ENCODE assay signal across 9 cellular contexts in the genomic region with DNA sequence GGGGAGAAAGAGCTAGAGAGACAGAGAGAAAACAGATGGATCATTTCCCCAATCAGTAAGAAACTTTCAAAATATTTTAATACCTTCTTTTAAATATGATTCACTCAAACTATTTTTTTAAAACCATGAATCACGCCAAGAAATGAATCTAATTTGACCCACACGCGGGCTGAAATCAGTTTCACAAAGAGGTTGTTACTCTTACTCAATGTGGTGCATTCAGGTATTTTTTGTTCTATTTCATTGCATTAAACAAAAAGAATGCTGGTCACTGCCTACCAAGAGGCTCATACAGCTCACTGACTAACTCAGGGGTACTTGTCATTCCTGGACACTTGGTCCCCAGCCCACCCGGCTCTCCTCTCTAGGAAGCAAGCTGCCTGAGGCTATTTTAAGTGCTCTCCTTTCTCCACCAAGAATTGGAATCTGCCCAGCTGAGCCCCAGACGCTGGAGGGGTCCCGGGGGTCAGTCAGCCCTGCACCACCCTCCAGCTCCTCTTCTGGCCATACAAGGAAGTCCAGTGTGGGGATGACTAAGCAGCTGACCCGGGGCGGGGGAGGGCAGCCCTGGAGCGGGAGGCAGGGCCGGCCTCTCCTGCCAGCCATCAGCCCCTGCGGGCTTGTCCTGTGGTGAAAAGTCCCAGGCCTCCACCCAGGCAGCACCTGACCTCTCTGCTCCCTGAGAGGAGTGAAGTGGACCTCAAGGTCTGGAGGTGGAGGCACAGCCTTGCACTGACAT. TPM values are rescaled to one million over a fixed set of nuclear protein-coding genes. Genes with fewer than 3 reads are reported as not detected.
A peak's percentile ranks its signal among the peaks of the same experiment; 100 is the strongest.
DNase-seq lines count a peak whose midpoint lies in the region; ATAC-seq and TF ChIP-seq lines count a peak whose summit lies in the region.
"Had no signal": no experiment of that assay in that cellular context is flagged by ENCODE, and none has a peak within 500 bp of the region (broad histone marks: within the 10 kb centered on the region; RNA-seq: fewer than 3 reads in every experiment).

No MANE protein-coding gene starts in this region.

- intact Hi-C loops in MCF 10A (cut with micrococcal nuclease), result loop anchor here (10.0 kb wide), 1 partner anchor 421 kb away; no protein-coding TSS in a partner anchor
- intact Hi-C loops in breast epithelium (cut with DNase I; ENCODE audit: low total_unique reads), result no loop called here
- intact Hi-C loops in vagina (cut with DNase I), result no loop called here

- H3K27ac Mint-ChIP-seq in MCF 10A (ENCODE audit: low read depth, unreplicated experiment), result peak overlapping the region; percentile 88
- no peak overlapping the region for H3K27ac Mint-ChIP-seq in naive thymus-derived CD8-positive, alpha-beta T cell

- peak; percentile 67 for DNase-seq in MCF 10A (ENCODE audit: unreplicated experiment)
- DNase-seq in breast epithelium (ENCODE audit: low spot score in 2 of 2), result no peak
- DNase-seq in epithelial cell of prostate (ENCODE audit: low read depth, low spot score), result no peak
- DNase-seq in lung (ENCODE audit: low spot score), result peak; percentile 72
- no peak for DNase-seq in vagina (ENCODE audit: extremely low spot score in 2 of 2)
- no peak for DNase-seq in cerebellar nuclear complex (lab: John Stamatoyannopoulos, UW)
- DNase-seq in naive thymus-derived CD8-positive, alpha-beta T cell, result no peak
- DNase-seq in central memory CD4-positive, alpha-beta T cell, result no peak

- BruUV-seq in MCF 10A (replicated peaks; lab: Mats Ljungman, UMichigan), result no TSS peak

- 28 to 50% methylated on average over 11 of the region's 11 CpGs for WGBS in lung, 2 donors

- peak overlapping the region; percentile 61 for H3K4me3 Mint-ChIP-seq in MCF 10A (ENCODE audit: unreplicated experiment)
- no peak overlapping the region for H3K4me3 Mint-ChIP-seq in naive thymus-derived CD8-positive, alpha-beta T cell

- H3K36me3 ChIP-seq in breast epithelium (no peaks in the 10 kb centered on the region), lung (ENCODE audit: control insufficient read depth in 2 of 2, insufficient read depth in 2 of 2, low read length in 2 of 2) (no peaks in the 10 kb centered on the region), vagina (no peaks in the 10 kb centered on the region)
- H3K36me3 ChIP-seq: BLaER1 treated with 17β-estradiol and CSF1 and Interleukin-3, amounts not matched to agents 10 nM and 100 nM had no signal

- peak; percentile 78 for ATAC-seq in lung (ENCODE audit: insufficient read depth, low FRiP score)
- no peak for ATAC-seq in naive thymus-derived CD8-positive, alpha-beta T cell

- H3K4me1 ChIP-seq in breast epithelium, result no peaks in the 10 kb centered on the region
- H3K4me1 ChIP-seq in lung (ENCODE audit: control insufficient read depth in 2 of 2, insufficient read depth in 2 of 2, low read length in 2 of 2), result peaks cover 0 to 10% of the 10 kb centered on the region in 2 donors
- H3K4me1 ChIP-seq in vagina, result peaks cover 19% of the 10 kb centered on the region

- H3K27ac ChIP-seq in breast epithelium (peak overlapping the region in 1 of 2 donors; percentile 52), epithelial cell of prostate (peak overlapping the region; percentile 23), lung (ENCODE audit: low read depth in 1 of 2, low read length in 1 of 2) (peak overlapping the region; percentile 59 to 63), vagina (peak overlapping the region; percentile 64)
- H3K27ac ChIP-seq: BLaER1 treated with 17β-estradiol and CSF1 and Interleukin-3, amounts not matched to agents 10 nM and 100 nM had no signal

- TF ChIP-seq CTCF in MCF 10A (IDR thresholded peaks at IDR 0.05; ENCODE audit: unreplicated experiment), result peak; percentile 19
- no peak for TF ChIP-seq CTCF in breast epithelium (IDR thresholded peaks at IDR 0.05)
- no peak for TF ChIP-seq CTCF in lung (IDR thresholded peaks at IDR 0.05; ENCODE audit: control extremely low read depth, extremely low read depth)
- no peak for TF ChIP-seq CTCF in vagina (IDR thresholded peaks at IDR 0.05)

- no peaks in the 10 kb centered on the region for H3K36me3 Mint-ChIP-seq in MCF 10A (ENCODE audit: insufficient read depth, unreplicated experiment)
- H3K36me3 Mint-ChIP-seq in naive thymus-derived CD8-positive, alpha-beta T cell, result no peaks in the 10 kb centered on the region

- POLR2A ChIA-PET in MCF 10A (lab: Yijun Ruan, JAX), result interaction anchor here (0.5 to 1.1 kb wide), 4 partner anchors 9 to 104 kb away, joined by 3 to 5 read pairs (median 4); no protein-coding TSS in a partner anchor
- POLR2A ChIA-PET in naive thymus-derived CD8-positive, alpha-beta T cell (lab: Charles Lee), result no interaction called here

- H3K27me3 ChIP-seq in breast epithelium, result no peaks in the 10 kb centered on the region
- H3K27me3 ChIP-seq in lung (ENCODE audit: control insufficient read depth, insufficient read depth), result no peaks in the 10 kb centered on the region
- no peaks in the 10 kb centered on the region for H3K27me3 ChIP-seq in vagina

- no peaks in the 10 kb centered on the region for H3K9me3 Mint-ChIP-seq in MCF 10A (ENCODE audit: unreplicated experiment)
- H3K9me3 Mint-ChIP-seq in naive thymus-derived CD8-positive, alpha-beta T cell, result peaks cover 0 to under 1% (median 0%) of the 10 kb centered on the region in 9 donors

- H3K4me1 Mint-ChIP-seq in MCF 10A (ENCODE audit: insufficient read depth, unreplicated experiment), result peaks cover 31% of the 10 kb centered on the region
- peaks cover 2 to 6% (median 4%) of the 10 kb centered on the region in 4 donors for H3K4me1 Mint-ChIP-seq in naive thymus-derived CD8-positive, alpha-beta T cell

- CTCF ChIA-PET in MCF 10A (lab: Yijun Ruan, JAX), result interaction anchor here (0.7 kb wide), 1 partner anchor 68 kb away, joined by 6 read pairs; no protein-coding TSS in a partner anchor

- H3K27me3 Mint-ChIP-seq in MCF 10A (ENCODE audit: insufficient read depth, unreplicated experiment), result peaks cover 7% of the 10 kb centered on the region
- H3K27me3 Mint-ChIP-seq in naive thymus-derived CD8-positive, alpha-beta T cell, result peaks cover 2 to 26% (median 19%) of the 10 kb centered on the region in 5 donors

- no peak overlapping the region for H3K4me3 ChIP-seq in breast epithelium
- no peak overlapping the region for H3K4me3 ChIP-seq in lung
- H3K4me3 ChIP-seq in vagina, result no peak overlapping the region
- H3K4me3 ChIP-seq: BLaER1 treated with 17β-estradiol and CSF1 and Interleukin-3, amounts not matched to agents 10 nM and 100 nM had no signal

- H3K9me3 ChIP-seq in breast epithelium (no peaks in the 10 kb centered on the region), lung (ENCODE audit: control insufficient read depth in 2 of 2, insufficient read depth in 1 of 2, low read length in 1 of 2) (no peaks in the 10 kb centered on the region), vagina (no peaks in the 10 kb centered on the region)

- TF ChIP-seq POLR2A in breast epithelium (IDR thresholded peaks at IDR 0.05) (no peak), vagina (IDR thresholded peaks at IDR 0.05) (no peak)

RNA-seq across cellular contexts. Expression of gene PFKP, which starts 21.7 kb away (rescaled TPM):
- total RNA-seq in MCF 10A (2022) (164 and 186 TPM in 2 replicates), breast epithelium (10 to 100 TPM; 16.0 to 37.0 (median 32.9) TPM), lung (10 to 100 TPM; 18.1 to 49.8 TPM), vagina (46.7 TPM)
- 10 to 100 TPM; 15.1 to 45.6 TPM for polyA plus RNA-seq in lung
- 10 to 100 TPM; 62.3 to 69.5 TPM for total RNA-seq in naive thymus-derived CD8-positive, alpha-beta T cell
- 10 to 100 TPM; 26.4 to 41.2 (median 35.7) TPM for polyA plus RNA-seq in naive thymus-derived CD8-positive, alpha-beta T cell

Comparison
In these comparisons a context has a peak if more than half of its experiments do, and no peak if none do; other contexts are left out.
1. DNase-seq: peak in MCF 10A (single experiment) and lung (single experiment); none in breast epithelium (0 of 2), epithelial cell of prostate (single experiment), vagina (0 of 2), cerebellar nuclear complex (0 of 2), naive thymus-derived CD8-positive, alpha-beta T cell (0 of 10) and central memory CD4-positive, alpha-beta T cell (single experiment).